ENCODE assay signal across 1 cellular context in the genomic region with DNA sequence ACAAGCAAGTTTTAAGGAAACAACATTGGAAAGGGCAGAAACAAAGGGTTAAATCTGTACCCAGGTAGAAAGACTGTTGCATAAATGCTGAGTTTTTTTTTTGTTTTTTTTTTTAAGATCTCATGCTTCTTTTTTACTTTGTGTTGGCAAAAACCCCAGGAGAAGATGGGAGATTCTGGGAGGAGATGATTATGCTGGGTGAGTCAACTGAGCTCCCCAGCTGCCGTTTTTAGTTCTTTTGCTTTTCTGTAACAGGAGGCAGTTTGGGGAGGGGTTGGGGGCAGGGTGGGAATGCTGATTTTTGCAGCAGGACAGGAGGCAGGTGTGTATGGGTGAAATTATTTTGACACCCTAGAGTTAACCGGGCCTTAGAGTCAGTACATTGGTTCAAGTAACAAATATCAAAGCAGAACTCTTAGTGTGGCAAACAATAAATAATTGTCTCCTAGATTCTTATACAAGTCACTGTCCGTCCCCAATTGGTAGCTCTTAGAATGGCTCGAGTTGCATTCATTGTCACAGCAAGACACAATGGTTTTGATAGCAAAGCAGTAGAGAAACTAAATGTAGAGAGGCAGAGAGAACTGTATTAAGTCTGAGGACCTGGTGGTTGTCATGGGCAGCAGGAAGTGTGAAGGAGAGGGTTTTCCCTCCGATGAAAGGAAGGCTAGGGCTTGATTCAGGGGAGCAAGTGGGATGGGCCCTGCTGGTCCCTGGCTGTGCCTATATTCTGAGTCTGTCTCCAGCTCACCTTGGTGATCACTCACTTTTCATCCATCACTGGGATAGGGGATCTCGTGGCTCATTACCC.
TF ChIP-seq lines count a peak whose summit lies in the region.

No MANE protein-coding gene starts in this region.

TF ChIP-seq in HepG2, 621 proteins besides CTCF, POLR2A, EP300 and RAD21:
- TF ChIP-seq ZNF713 (CRISPR knock-in tag; IDR thresholded peaks at IDR 0.05) (no peak), ZNF652 (CRISPR knock-in tag; IDR thresholded peaks at IDR 0.05; ENCODE audit: borderline replicate concordance, low read depth) (peak; percentile 15; the same call in 1 of the 2 replicates)
TF ChIP-seq in HepG2: peak in this region for 1.
